ENCODE assay signal across 1 cellular context in the genomic region with DNA sequence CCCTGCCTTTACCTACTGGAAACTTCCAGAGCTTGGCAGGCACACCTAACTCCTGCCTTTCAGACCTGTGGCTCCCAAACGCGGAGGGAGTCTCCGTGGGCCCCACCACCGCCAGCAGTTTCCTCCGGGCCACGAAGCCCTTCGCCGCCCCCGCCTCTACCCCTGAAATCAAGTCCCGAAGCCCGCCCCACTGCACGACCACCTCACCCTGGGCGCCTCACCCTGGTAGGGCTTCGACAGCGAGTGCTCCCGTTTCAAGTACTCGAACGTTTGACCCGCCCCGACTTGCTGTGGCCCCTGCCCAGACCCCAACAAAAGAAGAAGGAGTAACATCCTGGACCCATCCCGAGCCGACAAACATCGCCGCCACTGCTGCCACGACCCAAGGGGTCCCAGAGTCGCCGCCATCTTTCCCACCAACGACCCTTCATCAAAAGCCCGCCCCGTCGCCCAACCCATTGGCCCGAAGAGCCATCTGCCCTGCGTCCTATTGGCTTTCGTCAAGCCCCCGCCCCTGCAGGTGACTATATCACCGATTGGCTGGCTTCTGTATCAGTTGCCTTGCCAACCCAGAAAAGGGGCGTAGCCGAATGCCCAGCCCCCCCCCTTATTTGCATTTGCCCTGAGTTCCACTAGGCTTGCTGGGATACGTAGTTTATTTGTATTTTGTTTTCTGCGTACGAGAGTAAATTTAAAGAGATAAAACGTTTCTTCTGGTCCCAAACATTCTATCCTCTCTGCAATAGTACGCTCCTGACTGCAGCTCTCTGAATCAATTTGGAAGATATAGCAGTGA.
TF ChIP-seq lines count a peak whose summit lies in the region.

A gene with protein sequence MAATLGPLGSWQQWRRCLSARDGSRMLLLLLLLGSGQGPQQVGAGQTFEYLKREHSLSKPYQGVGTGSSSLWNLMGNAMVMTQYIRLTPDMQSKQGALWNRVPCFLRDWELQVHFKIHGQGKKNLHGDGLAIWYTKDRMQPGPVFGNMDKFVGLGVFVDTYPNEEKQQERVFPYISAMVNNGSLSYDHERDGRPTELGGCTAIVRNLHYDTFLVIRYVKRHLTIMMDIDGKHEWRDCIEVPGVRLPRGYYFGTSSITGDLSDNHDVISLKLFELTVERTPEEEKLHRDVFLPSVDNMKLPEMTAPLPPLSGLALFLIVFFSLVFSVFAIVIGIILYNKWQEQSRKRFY (minus strand): TSS at position 432 of the 796 bp plus-strand sequence. CDS start 24 bp downstream, at position 408.

TF ChIP-seq in K562, 482 proteins besides CTCF, POLR2A, EP300 and RAD21 (continued from another document and continues in another):
- TF ChIP-seq, protein P1, sequence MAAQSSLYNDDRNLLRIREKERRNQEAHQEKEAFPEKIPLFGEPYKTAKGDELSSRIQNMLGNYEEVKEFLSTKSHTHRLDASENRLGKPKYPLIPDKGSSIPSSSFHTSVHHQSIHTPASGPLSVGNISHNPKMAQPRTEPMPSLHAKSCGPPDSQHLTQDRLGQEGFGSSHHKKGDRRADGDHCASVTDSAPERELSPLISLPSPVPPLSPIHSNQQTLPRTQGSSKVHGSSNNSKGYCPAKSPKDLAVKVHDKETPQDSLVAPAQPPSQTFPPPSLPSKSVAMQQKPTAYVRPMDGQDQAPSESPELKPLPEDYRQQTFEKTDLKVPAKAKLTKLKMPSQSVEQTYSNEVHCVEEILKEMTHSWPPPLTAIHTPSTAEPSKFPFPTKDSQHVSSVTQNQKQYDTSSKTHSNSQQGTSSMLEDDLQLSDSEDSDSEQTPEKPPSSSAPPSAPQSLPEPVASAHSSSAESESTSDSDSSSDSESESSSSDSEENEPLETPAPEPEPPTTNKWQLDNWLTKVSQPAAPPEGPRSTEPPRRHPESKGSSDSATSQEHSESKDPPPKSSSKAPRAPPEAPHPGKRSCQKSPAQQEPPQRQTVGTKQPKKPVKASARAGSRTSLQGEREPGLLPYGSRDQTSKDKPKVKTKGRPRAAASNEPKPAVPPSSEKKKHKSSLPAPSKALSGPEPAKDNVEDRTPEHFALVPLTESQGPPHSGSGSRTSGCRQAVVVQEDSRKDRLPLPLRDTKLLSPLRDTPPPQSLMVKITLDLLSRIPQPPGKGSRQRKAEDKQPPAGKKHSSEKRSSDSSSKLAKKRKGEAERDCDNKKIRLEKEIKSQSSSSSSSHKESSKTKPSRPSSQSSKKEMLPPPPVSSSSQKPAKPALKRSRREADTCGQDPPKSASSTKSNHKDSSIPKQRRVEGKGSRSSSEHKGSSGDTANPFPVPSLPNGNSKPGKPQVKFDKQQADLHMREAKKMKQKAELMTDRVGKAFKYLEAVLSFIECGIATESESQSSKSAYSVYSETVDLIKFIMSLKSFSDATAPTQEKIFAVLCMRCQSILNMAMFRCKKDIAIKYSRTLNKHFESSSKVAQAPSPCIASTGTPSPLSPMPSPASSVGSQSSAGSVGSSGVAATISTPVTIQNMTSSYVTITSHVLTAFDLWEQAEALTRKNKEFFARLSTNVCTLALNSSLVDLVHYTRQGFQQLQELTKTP (IDR thresholded peaks at IDR 0.05; ENCODE audit: low read depth in 1 of 2, partially characterized antibody in 2 of 2), result peak in 1 of 2 experiments; percentile 69
- TF ChIP-seq U2AF1 (optimal IDR thresholded peaks at IDR 0.05; ENCODE audit: low read depth, low read length), result no peak
- TF ChIP-seq, protein P2, sequence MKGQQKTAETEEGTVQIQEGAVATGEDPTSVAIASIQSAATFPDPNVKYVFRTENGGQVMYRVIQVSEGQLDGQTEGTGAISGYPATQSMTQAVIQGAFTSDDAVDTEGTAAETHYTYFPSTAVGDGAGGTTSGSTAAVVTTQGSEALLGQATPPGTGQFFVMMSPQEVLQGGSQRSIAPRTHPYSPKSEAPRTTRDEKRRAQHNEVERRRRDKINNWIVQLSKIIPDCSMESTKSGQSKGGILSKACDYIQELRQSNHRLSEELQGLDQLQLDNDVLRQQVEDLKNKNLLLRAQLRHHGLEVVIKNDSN (CRISPR knock-in tag; IDR thresholded peaks at IDR 0.05), result peak; percentile 72
- 0 out of 2 replicates have a peak, but pooled peaks have one; percentile 60 for TF ChIP-seq SREBF2 (CRISPR knock-in tag; IDR thresholded peaks at IDR 0.05)
- peak; percentile 72 to 79 for TF ChIP-seq NRF1 (conservative IDR thresholded peaks at IDR 0.05 in 1 of 2, IDR thresholded peaks at IDR 0.05 in 1 of 2)
- TF ChIP-seq SMARCA5 (IDR thresholded peaks at IDR 0.05), result no peak
- peak; percentile 58; the same call in 1 of the 2 replicates for TF ChIP-seq CREM (IDR thresholded peaks at IDR 0.05; ENCODE audit: low read depth)
- no peak for TF ChIP-seq POLR2H (tag; IDR thresholded peaks at IDR 0.05; ENCODE audit: low read depth)
- TF ChIP-seq, protein P3, sequence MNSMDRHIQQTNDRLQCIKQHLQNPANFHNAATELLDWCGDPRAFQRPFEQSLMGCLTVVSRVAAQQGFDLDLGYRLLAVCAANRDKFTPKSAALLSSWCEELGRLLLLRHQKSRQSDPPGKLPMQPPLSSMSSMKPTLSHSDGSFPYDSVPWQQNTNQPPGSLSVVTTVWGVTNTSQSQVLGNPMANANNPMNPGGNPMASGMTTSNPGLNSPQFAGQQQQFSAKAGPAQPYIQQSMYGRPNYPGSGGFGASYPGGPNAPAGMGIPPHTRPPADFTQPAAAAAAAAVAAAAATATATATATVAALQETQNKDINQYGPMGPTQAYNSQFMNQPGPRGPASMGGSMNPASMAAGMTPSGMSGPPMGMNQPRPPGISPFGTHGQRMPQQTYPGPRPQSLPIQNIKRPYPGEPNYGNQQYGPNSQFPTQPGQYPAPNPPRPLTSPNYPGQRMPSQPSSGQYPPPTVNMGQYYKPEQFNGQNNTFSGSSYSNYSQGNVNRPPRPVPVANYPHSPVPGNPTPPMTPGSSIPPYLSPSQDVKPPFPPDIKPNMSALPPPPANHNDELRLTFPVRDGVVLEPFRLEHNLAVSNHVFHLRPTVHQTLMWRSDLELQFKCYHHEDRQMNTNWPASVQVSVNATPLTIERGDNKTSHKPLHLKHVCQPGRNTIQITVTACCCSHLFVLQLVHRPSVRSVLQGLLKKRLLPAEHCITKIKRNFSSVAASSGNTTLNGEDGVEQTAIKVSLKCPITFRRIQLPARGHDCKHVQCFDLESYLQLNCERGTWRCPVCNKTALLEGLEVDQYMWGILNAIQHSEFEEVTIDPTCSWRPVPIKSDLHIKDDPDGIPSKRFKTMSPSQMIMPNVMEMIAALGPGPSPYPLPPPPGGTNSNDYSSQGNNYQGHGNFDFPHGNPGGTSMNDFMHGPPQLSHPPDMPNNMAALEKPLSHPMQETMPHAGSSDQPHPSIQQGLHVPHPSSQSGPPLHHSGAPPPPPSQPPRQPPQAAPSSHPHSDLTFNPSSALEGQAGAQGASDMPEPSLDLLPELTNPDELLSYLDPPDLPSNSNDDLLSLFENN (IDR thresholded peaks at IDR 0.05; ENCODE audit: low read depth in 2 of 2, low read length in 2 of 2), result 0 out of 4 replicates have a peak, but pooled peaks of 1 of the 2 experiments have one; percentile 47
- peak; percentile 88 for TF ChIP-seq ZNF143 (CRISPR knock-in tag; IDR thresholded peaks at IDR 0.05)
- TF ChIP-seq ZFP1 (CRISPR knock-in tag; IDR thresholded peaks at IDR 0.05), result no peak
- TF ChIP-seq OTX1 (CRISPR knock-in tag; IDR thresholded peaks at IDR 0.05), result no peak
- TF ChIP-seq, protein P4, sequence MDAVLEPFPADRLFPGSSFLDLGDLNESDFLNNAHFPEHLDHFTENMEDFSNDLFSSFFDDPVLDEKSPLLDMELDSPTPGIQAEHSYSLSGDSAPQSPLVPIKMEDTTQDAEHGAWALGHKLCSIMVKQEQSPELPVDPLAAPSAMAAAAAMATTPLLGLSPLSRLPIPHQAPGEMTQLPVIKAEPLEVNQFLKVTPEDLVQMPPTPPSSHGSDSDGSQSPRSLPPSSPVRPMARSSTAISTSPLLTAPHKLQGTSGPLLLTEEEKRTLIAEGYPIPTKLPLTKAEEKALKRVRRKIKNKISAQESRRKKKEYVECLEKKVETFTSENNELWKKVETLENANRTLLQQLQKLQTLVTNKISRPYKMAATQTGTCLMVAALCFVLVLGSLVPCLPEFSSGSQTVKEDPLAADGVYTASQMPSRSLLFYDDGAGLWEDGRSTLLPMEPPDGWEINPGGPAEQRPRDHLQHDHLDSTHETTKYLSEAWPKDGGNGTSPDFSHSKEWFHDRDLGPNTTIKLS (IDR thresholded peaks at IDR 0.05; ENCODE audit: borderline replicate concordance, low read depth), result peak; percentile 62; the same call in 1 of the 2 replicates
- TF ChIP-seq RNF2 (IDR thresholded peaks at IDR 0.05), result no peak
- TF ChIP-seq, protein P5, sequence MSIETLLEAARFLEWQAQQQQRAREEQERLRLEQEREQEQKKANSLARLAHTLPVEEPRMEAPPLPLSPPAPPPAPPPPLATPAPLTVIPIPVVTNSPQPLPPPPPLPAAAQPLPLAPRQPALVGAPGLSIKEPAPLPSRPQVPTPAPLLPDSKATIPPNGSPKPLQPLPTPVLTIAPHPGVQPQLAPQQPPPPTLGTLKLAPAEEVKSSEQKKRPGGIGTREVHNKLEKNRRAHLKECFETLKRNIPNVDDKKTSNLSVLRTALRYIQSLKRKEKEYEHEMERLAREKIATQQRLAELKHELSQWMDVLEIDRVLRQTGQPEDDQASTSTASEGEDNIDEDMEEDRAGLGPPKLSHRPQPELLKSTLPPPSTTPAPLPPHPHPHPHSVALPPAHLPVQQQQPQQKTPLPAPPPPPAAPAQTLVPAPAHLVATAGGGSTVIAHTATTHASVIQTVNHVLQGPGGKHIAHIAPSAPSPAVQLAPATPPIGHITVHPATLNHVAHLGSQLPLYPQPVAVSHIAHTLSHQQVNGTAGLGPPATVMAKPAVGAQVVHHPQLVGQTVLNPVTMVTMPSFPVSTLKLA (conservative IDR thresholded peaks at IDR 0.05), result peak in 1 of 2 experiments; percentile 62; a peak in 2 of 4 replicates
- peak; percentile 76 for TF ChIP-seq SP2 (IDR thresholded peaks at IDR 0.05; ENCODE audit: extremely low read depth, low read depth, low read length, poor library complexity, severe bottlenecking)
- no peak; the same call in 1 of the 2 replicates for TF ChIP-seq ZFX (CRISPR knock-in tag; IDR thresholded peaks at IDR 0.05)
- TF ChIP-seq ZKSCAN8 (CRISPR knock-in tag; IDR thresholded peaks at IDR 0.05), result no peak
- no peak for TF ChIP-seq KLF10 (CRISPR knock-in tag; IDR thresholded peaks at IDR 0.05)
- TF ChIP-seq, protein P6, sequence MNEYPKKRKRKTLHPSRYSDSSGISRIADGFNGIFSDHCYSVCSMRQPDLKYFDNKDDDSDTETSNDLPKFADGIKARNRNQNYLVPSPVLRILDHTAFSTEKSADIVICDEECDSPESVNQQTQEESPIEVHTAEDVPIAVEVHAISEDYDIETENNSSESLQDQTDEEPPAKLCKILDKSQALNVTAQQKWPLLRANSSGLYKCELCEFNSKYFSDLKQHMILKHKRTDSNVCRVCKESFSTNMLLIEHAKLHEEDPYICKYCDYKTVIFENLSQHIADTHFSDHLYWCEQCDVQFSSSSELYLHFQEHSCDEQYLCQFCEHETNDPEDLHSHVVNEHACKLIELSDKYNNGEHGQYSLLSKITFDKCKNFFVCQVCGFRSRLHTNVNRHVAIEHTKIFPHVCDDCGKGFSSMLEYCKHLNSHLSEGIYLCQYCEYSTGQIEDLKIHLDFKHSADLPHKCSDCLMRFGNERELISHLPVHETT (CRISPR knock-in tag; conservative IDR thresholded peaks at IDR 0.05 in 1 of 2, IDR thresholded peaks at IDR 0.05 in 1 of 2), result no peak
- peak; percentile 12; the same call in 1 of the 2 replicates for TF ChIP-seq TOE1 (IDR thresholded peaks at IDR 0.05; ENCODE audit: borderline replicate concordance)
- no peak for TF ChIP-seq TOE1 (CRISPR knock-in tag; IDR thresholded peaks at IDR 0.05; ENCODE audit: borderline replicate concordance, low read depth)
- no peak for TF ChIP-seq SRSF9 (IDR thresholded peaks at IDR 0.05; ENCODE audit: borderline replicate concordance, low read depth, low read length)
- TF ChIP-seq MYBL2 (IDR thresholded peaks at IDR 0.05; ENCODE audit: low read depth), result no peak
- TF ChIP-seq MYBL2 (CRISPR knock-in tag; IDR thresholded peaks at IDR 0.05; ENCODE audit: borderline replicate concordance), result no peak
- TF ChIP-seq, protein P7, sequence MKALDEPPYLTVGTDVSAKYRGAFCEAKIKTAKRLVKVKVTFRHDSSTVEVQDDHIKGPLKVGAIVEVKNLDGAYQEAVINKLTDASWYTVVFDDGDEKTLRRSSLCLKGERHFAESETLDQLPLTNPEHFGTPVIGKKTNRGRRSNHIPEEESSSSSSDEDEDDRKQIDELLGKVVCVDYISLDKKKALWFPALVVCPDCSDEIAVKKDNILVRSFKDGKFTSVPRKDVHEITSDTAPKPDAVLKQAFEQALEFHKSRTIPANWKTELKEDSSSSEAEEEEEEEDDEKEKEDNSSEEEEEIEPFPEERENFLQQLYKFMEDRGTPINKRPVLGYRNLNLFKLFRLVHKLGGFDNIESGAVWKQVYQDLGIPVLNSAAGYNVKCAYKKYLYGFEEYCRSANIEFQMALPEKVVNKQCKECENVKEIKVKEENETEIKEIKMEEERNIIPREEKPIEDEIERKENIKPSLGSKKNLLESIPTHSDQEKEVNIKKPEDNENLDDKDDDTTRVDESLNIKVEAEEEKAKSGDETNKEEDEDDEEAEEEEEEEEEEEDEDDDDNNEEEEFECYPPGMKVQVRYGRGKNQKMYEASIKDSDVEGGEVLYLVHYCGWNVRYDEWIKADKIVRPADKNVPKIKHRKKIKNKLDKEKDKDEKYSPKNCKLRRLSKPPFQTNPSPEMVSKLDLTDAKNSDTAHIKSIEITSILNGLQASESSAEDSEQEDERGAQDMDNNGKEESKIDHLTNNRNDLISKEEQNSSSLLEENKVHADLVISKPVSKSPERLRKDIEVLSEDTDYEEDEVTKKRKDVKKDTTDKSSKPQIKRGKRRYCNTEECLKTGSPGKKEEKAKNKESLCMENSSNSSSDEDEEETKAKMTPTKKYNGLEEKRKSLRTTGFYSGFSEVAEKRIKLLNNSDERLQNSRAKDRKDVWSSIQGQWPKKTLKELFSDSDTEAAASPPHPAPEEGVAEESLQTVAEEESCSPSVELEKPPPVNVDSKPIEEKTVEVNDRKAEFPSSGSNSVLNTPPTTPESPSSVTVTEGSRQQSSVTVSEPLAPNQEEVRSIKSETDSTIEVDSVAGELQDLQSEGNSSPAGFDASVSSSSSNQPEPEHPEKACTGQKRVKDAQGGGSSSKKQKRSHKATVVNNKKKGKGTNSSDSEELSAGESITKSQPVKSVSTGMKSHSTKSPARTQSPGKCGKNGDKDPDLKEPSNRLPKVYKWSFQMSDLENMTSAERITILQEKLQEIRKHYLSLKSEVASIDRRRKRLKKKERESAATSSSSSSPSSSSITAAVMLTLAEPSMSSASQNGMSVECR (CRISPR knock-in tag; IDR thresholded peaks at IDR 0.05), result no peak
- no peak; the same call in 1 of the 2 replicates for TF ChIP-seq NFIC (IDR thresholded peaks at IDR 0.05)
- TF ChIP-seq NEUROD1 (IDR thresholded peaks at IDR 0.05; ENCODE audit: borderline replicate concordance, low read depth, low read length, partially characterized antibody), result peak; percentile 86
- TF ChIP-seq RBM25 (IDR thresholded peaks at IDR 0.05; ENCODE audit: low read depth, low read length, severe bottlenecking), result peak; percentile 78
- no peak for TF ChIP-seq TCFL5 (CRISPR knock-in tag; conservative IDR thresholded peaks at IDR 0.05)
- TF ChIP-seq, protein P8, sequence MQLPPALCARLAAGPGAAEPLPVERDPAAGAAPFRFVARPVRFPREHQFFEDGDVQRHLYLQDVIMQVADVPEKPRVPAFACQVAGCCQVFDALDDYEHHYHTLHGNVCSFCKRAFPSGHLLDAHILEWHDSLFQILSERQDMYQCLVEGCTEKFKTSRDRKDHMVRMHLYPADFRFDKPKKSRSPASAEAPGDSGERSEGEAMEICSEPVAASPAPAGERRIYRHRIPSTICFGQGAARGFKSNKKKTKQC (CRISPR knock-in tag; IDR thresholded peaks at IDR 0.05), result peak; percentile 70; the same call in 1 of the 2 replicates
